Comparison of ENCODE assay signal across 9 cellular contexts in genomic region chr11:36375348-36376314, GRCh38.
DNase-seq lines count a peak whose midpoint lies in the region; ATAC-seq and TF ChIP-seq lines count a peak whose summit lies in the region.
"Had no signal": no experiment of that assay in that cellular context is flagged by ENCODE, and none has a peak within 500 bp of the region (broad histone marks: within the 10 kb centered on the region; RNA-seq: fewer than 3 reads in every experiment).

No MANE protein-coding gene starts in this region.

- H3K4me3 Mint-ChIP-seq in central memory CD8-positive, alpha-beta T cell = peak overlapping the region; percentile 99

- no peaks in the 10 kb centered on the region for H3K9me3 ChIP-seq in right atrium auricular region
- H3K9me3 ChIP-seq: pancreas had no signal

- H3K4me1 ChIP-seq in right atrium auricular region = peaks cover 0 to 9% of the 10 kb centered on the region in 2 donors

- ATAC-seq in left cardiac atrium = no peak
- ATAC-seq in central memory CD8-positive, alpha-beta T cell (replicated peaks; ENCODE audit: extremely low read depth, poor library complexity, severe bottlenecking) = peak; percentile 33
- ATAC-seq in GM21390 (IDR thresholded peaks at IDR 0.05; ENCODE audit: unreplicated experiment) = no peak

- H3K9me3 Mint-ChIP-seq in central memory CD8-positive, alpha-beta T cell = no peaks in the 10 kb centered on the region

- peaks cover 15% of the 10 kb centered on the region for H3K4me1 Mint-ChIP-seq in central memory CD8-positive, alpha-beta T cell

- H3K4me3 ChIP-seq in right atrium auricular region = peak overlapping the region; percentile 53 to 68

- peak overlapping the region in 1 of 2 donors; percentile 61 for H3K27ac ChIP-seq in right atrium auricular region

- H3K27me3 Mint-ChIP-seq in central memory CD8-positive, alpha-beta T cell = no peaks in the 10 kb centered on the region

- no peak for TF ChIP-seq CTCF in right atrium auricular region (IDR thresholded peaks at IDR 0.05)

- DNase-seq in right atrium auricular region (ENCODE audit: low spot score) (no peak), left cardiac atrium (no peak), myocyte (ENCODE audit: low read depth) (peak; percentile 16), SIG-M5 (lab: John Stamatoyannopoulos, UW) (no peak), occipital lobe (lab: John Stamatoyannopoulos, UW) (no peak), epidermal melanocyte (ENCODE audit: insufficient read length, low spot score) (no peak)
- DNase-seq in central memory CD8-positive, alpha-beta T cell (ENCODE audit: low spot score in 2 of 2) = no peak

- H3K27ac Mint-ChIP-seq in central memory CD8-positive, alpha-beta T cell (ENCODE audit: low read depth) = peak overlapping the region; percentile 93

- H3K36me3 ChIP-seq in right atrium auricular region = no peaks in the 10 kb centered on the region
- H3K36me3 ChIP-seq: pancreas had no signal

- H3K27me3 ChIP-seq in right atrium auricular region = no peaks in the 10 kb centered on the region

- intact Hi-C loops in left cardiac atrium (cut with DNase I) = no loop called here

- peaks cover 24% of the 10 kb centered on the region for H3K36me3 Mint-ChIP-seq in central memory CD8-positive, alpha-beta T cell (ENCODE audit: insufficient read depth)
